16 cellular contexts compared by ENCODE assay signal in genomic region chr5:57522477-57522876, GRCh38. TPM values are rescaled to one million over a fixed set of nuclear protein-coding genes. Genes with fewer than 3 reads are reported as not detected.
"Had no signal": no experiment of that assay in that cellular context is flagged by ENCODE, and none has a peak within 500 bp of the region (broad histone marks: within the 10 kb centered on the region; RNA-seq: fewer than 3 reads in every experiment).

No MANE protein-coding gene starts in this region.

RNA-seq across cellular contexts. Expression of gene ACTBL2, which starts 39.9 kb away (rescaled TPM):
- total RNA-seq: activated naive CD4-positive, alpha-beta T cell treated with anti-CD3 and anti-CD28 coated beads for 36 hours; activated naive CD4-positive, alpha-beta T cell treated with anti-CD3 and anti-CD28 coated beads, Interleukin-2, amount 50 U/mL, for 72 hours; activated naive CD8-positive, alpha-beta T cell treated with anti-CD3 and anti-CD28 coated beads for 36 hours; activated naive CD8-positive, alpha-beta T cell treated with anti-CD3 and anti-CD28 coated beads, Interleukin-2, amount 10 ng/mL, durations not matched to agents 7 days and 5 days; activated T-cell treated with anti-CD3 and anti-CD28 coated beads, Interleukin-2, amount 50 U/mL, for 4 hours; activated T-cell treated with anti-CD3 and anti-CD28 coated beads, Interleukin-2, amount 50 U/mL, for 72 hours; activated T-helper 1 cell treated with anti-CD3 and anti-CD28 coated beads, Interleukin-12 subunit alpha, Interleukin-12 subunit beta, Interleukin-2, Interleukin-4 antibody, amounts not matched to agents 30 ng/mL and 10 ng/mL and 1 ng/mL, durations not matched to agents 14 hours and 24 hours and 36 hours; activated T-helper 17 cell treated with anti-CD3 and anti-CD28 coated beads, Interleukin-2, amount 50 U/mL, for 72 hours; activated T-helper 2 cell treated with anti-CD3 and anti-CD28 coated beads, Interferon-gamma antibody, Interleukin-2, Interleukin-4, amounts not matched to agents 10 μg/mL and 5 μg/mL and 100 μg/mL, durations not matched to agents 14 hours and 24 hours and 36 hours; adrenal gland; aorta; ascending aorta; body of pancreas; cardiac muscle cell; cardiac septum; cerebellum had no signal
- polyA plus RNA-seq: adrenal gland, aorta, cardiac muscle cell had no signal
